In genomic region chr2:191930205-191930604, GRCh38 we compare ENCODE assay signal across 31 cellular contexts.
DNase-seq lines count a peak whose midpoint lies in the region; ATAC-seq, FAIRE-seq and TF ChIP-seq lines count a peak whose summit lies in the region.
"Had no signal": no experiment of that assay in that cellular context is flagged by ENCODE, and none has a peak within 500 bp of the region (broad histone marks: within the 10 kb centered on the region; RNA-seq: fewer than 3 reads in every experiment).

No MANE protein-coding gene starts in this region.

- TF ChIP-seq POLR2A in endothelial cell of umbilical vein (IDR thresholded peaks at IDR 0.05; ENCODE audit: low read depth, low read length): no peak

- H3K4me3 ChIP-seq in HEK293 (ENCODE audit: low read depth, low read length) (no peak overlapping the region), endothelial cell of umbilical vein (replicated peaks in 1 of 3; ENCODE audit: insufficient read depth in 1 of 3, low read depth in 1 of 3, low read length in 3 of 3) (no peak overlapping the region), pancreas (no peak overlapping the region)
- H3K4me3 ChIP-seq: A549; BLaER1; BLaER1 treated with 17β-estradiol and CSF1 and Interleukin-3, amounts not matched to agents 10 nM and 100 nM had no signal

- no TSS peak for BruUV-seq in endothelial cell of umbilical vein (replicated peaks; lab: Mats Ljungman, UMichigan)

- dilution Hi-C loops in endothelial cell of umbilical vein (cut with MboI; ENCODE audit: extremely low pct_ligation_motif_present, low sequenced_read_pairs): no loop called here

- no peaks in the 10 kb centered on the region for H3K9me1 ChIP-seq in endothelial cell of umbilical vein (replicated peaks; ENCODE audit: control insufficient read depth, extremely low read depth, insufficient read depth, low read length)

- POLR2A ChIA-PET in HEK293 (lab: Yijun Ruan, JAX): no interaction called here
- POLR2A ChIA-PET in endothelial cell of umbilical vein (lab: Charles Lee): interaction anchor here (1.6 kb wide), 1 partner anchor 83 kb away, joined by 5 read pairs; the partner anchor contains the start of gene CAVIN2

- peaks cover 12% of the 10 kb centered on the region; the same call in 1 of the 2 replicates for H3K4me1 ChIP-seq in HEK293 (ENCODE audit: control insufficient read depth, insufficient read depth, low read length)
- peaks cover 48% of the 10 kb centered on the region for H3K4me1 ChIP-seq in endothelial cell of umbilical vein (ENCODE audit: control insufficient read depth, extremely low read depth, insufficient read depth, low read length)
- peaks cover 0 to 12% (median 3%) of the 10 kb centered on the region in 3 donors for H3K4me1 ChIP-seq in pancreas
- H3K4me1 ChIP-seq: BE2C, Caco-2 had no signal

- H3K36me3 ChIP-seq in HEK293 (ENCODE audit: control insufficient read depth in 2 of 2, insufficient read depth in 1 of 2, low read length in 2 of 2): no peaks in the 10 kb centered on the region
- no peaks in the 10 kb centered on the region for H3K36me3 ChIP-seq in endothelial cell of umbilical vein (ENCODE audit: control insufficient read depth in 2 of 2, extremely low read depth in 1 of 2, insufficient read depth in 2 of 2, low read length in 2 of 2)
- no peaks in the 10 kb centered on the region for H3K36me3 ChIP-seq in pancreas
- H3K36me3 ChIP-seq: BE2C; BLaER1; BLaER1 treated with 17β-estradiol and CSF1 and Interleukin-3, amounts not matched to agents 10 nM and 100 nM had no signal

- CTCF ChIA-PET in HEK293 (lab: Yijun Ruan, JAX): interaction anchor here (0.6 kb wide), 2 partner anchors 26 to 52 kb away, joined by 3 to 4 read pairs; no protein-coding TSS in a partner anchor
- CTCF ChIA-PET in endothelial cell of umbilical vein (lab: Charles Lee): interaction anchor here (0.7 to 4.3 kb wide), 11 partner anchors 9 to 375 kb away, joined by 3 to 30 read pairs (median 4); no protein-coding TSS in a partner anchor

- H4K20me1 ChIP-seq in endothelial cell of umbilical vein (replicated peaks; ENCODE audit: control insufficient read depth, extremely low read depth, insufficient read depth, low read length): no peaks in the 10 kb centered on the region
- H4K20me1 ChIP-seq: BLaER1; BLaER1 treated with 17β-estradiol and CSF1 and Interleukin-3, amounts not matched to agents 10 nM and 100 nM had no signal

- ATAC-seq in pancreas: no peak
- ATAC-seq: A549; CD8-positive, alpha-beta T cell had no signal

- H3K27ac ChIP-seq in HEK293 (ENCODE audit: extremely low read depth, low read depth, low read length) (no peak overlapping the region), endothelial cell of umbilical vein (ENCODE audit: insufficient read depth, low read depth, low read length) (peak overlapping the region; percentile 84), pancreas (no peak overlapping the region)
- H3K27ac ChIP-seq: 22Rv1; A549; BLaER1; BLaER1 treated with 17β-estradiol and CSF1 and Interleukin-3, amounts not matched to agents 10 nM and 100 nM; C4-2B had no signal

- 70 to 86% methylated on average over 3 of the region's 3 CpGs for WGBS in pancreas, 2 donors

- H3K4me2 ChIP-seq in endothelial cell of umbilical vein (ENCODE audit: insufficient read depth, low read length): no peak overlapping the region
- H3K4me2 ChIP-seq: A549; BLaER1; BLaER1 treated with 17β-estradiol and CSF1 and Interleukin-3, amounts not matched to agents 10 nM and 100 nM had no signal

- no peak overlapping the region for H2AFZ ChIP-seq in endothelial cell of umbilical vein (ENCODE audit: low read depth, low read length)

- no peaks in the 10 kb centered on the region for H3K79me2 ChIP-seq in endothelial cell of umbilical vein (ENCODE audit: control insufficient read depth, insufficient read depth, low read length)

- intact Hi-C loops in endothelial cell of umbilical vein (cut with micrococcal nuclease): no loop called here
- intact Hi-C loops in pancreas (cut with DNase I): no loop called here

- H3K9ac ChIP-seq in endothelial cell of umbilical vein (replicated peaks; ENCODE audit: extremely low read depth, insufficient read depth, low read length): no peak overlapping the region
- H3K9ac ChIP-seq: BLaER1; BLaER1 treated with 17β-estradiol and CSF1 and Interleukin-3, amounts not matched to agents 10 nM and 100 nM had no signal

- no peaks in the 10 kb centered on the region for H3K9me3 ChIP-seq in HEK293 (ENCODE audit: control insufficient read depth, insufficient read depth, low read depth, low read length)
- no peaks in the 10 kb centered on the region for H3K9me3 ChIP-seq in endothelial cell of umbilical vein (replicated peaks; ENCODE audit: control insufficient read depth, insufficient read depth, low read length)
- H3K9me3 ChIP-seq in pancreas: no peaks in the 10 kb centered on the region
- H3K9me3 ChIP-seq: A549; BE2C; BLaER1; BLaER1 treated with 17β-estradiol and CSF1 and Interleukin-3, amounts not matched to agents 10 nM and 100 nM; Caco-2 had no signal

- peak; percentile 69 for DNase-seq in endothelial cell of umbilical vein (ENCODE audit: low read depth, low spot score)
- DNase-seq in activated naive CD4-positive, alpha-beta T cell treated with anti-CD3 and anti-CD28 coated beads, Interleukin-2, amount 50 U/mL, for 16 hours: no peak
- no peak for DNase-seq in pancreas
- DNase-seq: 8988T; ACHN; AML-193; BE2C; C1 segment of cervical spinal cord; Caco-2; Calu3; CD4-positive, alpha-beta memory T cell; CD4-positive, alpha-beta T cell; CD4-positive, CD25-positive, alpha-beta regulatory T cell; CD8-positive, alpha-beta memory T cell; CD8-positive, alpha-beta T cell; COR-L47; DMS 273 treated with DMSO at 0.1 percent for 48 hours; DMS153; DMS53; DMS79; DMS79 treated with DMSO at 0.1 percent for 48 hours; DND-41; EL had no signal

- FAIRE-seq in endothelial cell of umbilical vein (lab: Jason Lieb, UNC): no peak
- FAIRE-seq in pancreas (lab: Jason Lieb, UNC): no peak
- FAIRE-seq: A204.1, A549, D721Med had no signal

- H3K27me3 ChIP-seq in endothelial cell of umbilical vein (ENCODE audit: control insufficient read depth in 2 of 2, insufficient read depth in 2 of 2, low read length in 2 of 2): no peaks in the 10 kb centered on the region
- H3K27me3 ChIP-seq in pancreas: no peaks in the 10 kb centered on the region
- H3K27me3 ChIP-seq: BE2C; BLaER1; BLaER1 treated with 17β-estradiol and CSF1 and Interleukin-3, amounts not matched to agents 10 nM and 100 nM had no signal

- TF ChIP-seq CTCF in HEK293 (tag by site-specific recombination; IDR thresholded peaks at IDR 0.05) (no peak), endothelial cell of umbilical vein (IDR thresholded peaks at IDR 0.05; ENCODE audit: extremely low read depth in 1 of 2, insufficient read depth in 1 of 2, low read depth in 1 of 2, low read length in 2 of 2) (no peak), pancreas (IDR thresholded peaks at IDR 0.05) (no peak)

TF ChIP-seq in HEK293, 187 proteins besides CTCF, POLR2A, EP300 and RAD21 (continues in another document):
- TF ChIP-seq ZNF596 (tag by site-specific recombination; IDR thresholded peaks at IDR 0.05) (no peak), ZNF138 (tag by site-specific recombination; IDR thresholded peaks at IDR 0.05; ENCODE audit: borderline replicate concordance) (no peak), ZNF664 (tag by site-specific recombination; IDR thresholded peaks at IDR 0.05) (peak; percentile 80), ZNF768 (tag by site-specific recombination; IDR thresholded peaks at IDR 0.05) (no peak), ZNF416 (tag by site-specific recombination; IDR thresholded peaks at IDR 0.05) (no peak), ZNF549 (tag by site-specific recombination; IDR thresholded peaks at IDR 0.05) (no peak)

TF ChIP-seq in endothelial cell of umbilical vein, 7 proteins besides CTCF, POLR2A, EP300 and RAD21:
- TF ChIP-seq JUN (IDR thresholded peaks at IDR 0.05; ENCODE audit: borderline replicate concordance, insufficient read depth, insufficient read length, low read depth): no peak
- no peak for TF ChIP-seq EZH2 (IDR thresholded peaks at IDR 0.05; ENCODE audit: borderline replicate concordance, low read depth, low read length, severe bottlenecking)
- TF ChIP-seq GATA2 (IDR thresholded peaks at IDR 0.05; ENCODE audit: insufficient read depth, insufficient read length, low read depth, low read length): no peak
- no peak for TF ChIP-seq POLR2AphosphoS5 (IDR thresholded peaks at IDR 0.05; ENCODE audit: insufficient read depth, low read depth, low read length)
- TF ChIP-seq FOS (IDR thresholded peaks at IDR 0.05; ENCODE audit: borderline replicate concordance, insufficient read depth, low read length): no peak
- TF ChIP-seq MYC (IDR thresholded peaks at IDR 0.05; ENCODE audit: low read depth, low read length): no peak
- TF ChIP-seq MAX (IDR thresholded peaks at IDR 0.05; ENCODE audit: insufficient read depth, insufficient read length): no peak
TF ChIP-seq in endothelial cell of umbilical vein: peak in this region for 0.
